In genomic region chr9:112764344-112764743, GRCh38 we compare ENCODE assay signal across 14 cellular contexts. TPM values are rescaled to one million over a fixed set of nuclear protein-coding genes. Genes with fewer than 3 reads are reported as not detected.
DNase-seq lines count a peak whose midpoint lies in the region; ATAC-seq and TF ChIP-seq lines count a peak whose summit lies in the region.
"Had no signal": no experiment of that assay in that cellular context is flagged by ENCODE, and none has a peak within 500 bp of the region (broad histone marks: within the 10 kb centered on the region; RNA-seq: fewer than 3 reads in every experiment).

No MANE protein-coding gene starts in this region.

- TF ChIP-seq POLR2A in Peyer's patch (IDR thresholded peaks at IDR 0.05), result no peak

- H3K79me2 ChIP-seq in hepatocyte (peaks cover 82% of the 10 kb centered on the region), smooth muscle cell (ENCODE audit: low read depth) (peaks cover 20% of the 10 kb centered on the region)

- H3K4me1 ChIP-seq in hepatocyte (ENCODE audit: insufficient read depth) (peaks cover 4% of the 10 kb centered on the region), smooth muscle cell (ENCODE audit: low read depth) (peaks cover 15% of the 10 kb centered on the region), Peyer's patch (peaks cover 0 to 7% (median 0%) of the 10 kb centered on the region in 4 donors)

- ATAC-seq in WTC11, result peak; percentile 40
- ATAC-seq: activated T-cell treated with anti-CD3 and anti-CD28 coated beads, Interleukin-2, amount 50 U/mL, for 72 hours had no signal

- H3K36me3 ChIP-seq in hepatocyte (replicated peaks; ENCODE audit: insufficient read depth, low read depth) (no peaks in the 10 kb centered on the region), smooth muscle cell (ENCODE audit: low read depth) (peaks cover 5% of the 10 kb centered on the region), Peyer's patch (no peaks in the 10 kb centered on the region)

- H3K9me3 ChIP-seq in hepatocyte (ENCODE audit: low read depth) (no peaks in the 10 kb centered on the region), smooth muscle cell (replicated peaks; ENCODE audit: low read depth) (no peaks in the 10 kb centered on the region), Peyer's patch (no peaks in the 10 kb centered on the region)

- peaks cover 15% of the 10 kb centered on the region for H3K4me1 Mint-ChIP-seq in WTC11

- TF ChIP-seq CTCF in WTC11 (IDR thresholded peaks at IDR 0.05), result no peak
- no peak for TF ChIP-seq CTCF in hepatocyte (IDR thresholded peaks at IDR 0.05; ENCODE audit: poor library complexity)
- no peak for TF ChIP-seq CTCF in smooth muscle cell (IDR thresholded peaks at IDR 0.05; ENCODE audit: borderline replicate concordance, insufficient read depth, poor library complexity, severe bottlenecking)
- TF ChIP-seq CTCF in Peyer's patch (IDR thresholded peaks at IDR 0.05), result no peak

- H3K4me2 ChIP-seq in hepatocyte (peak overlapping the region; percentile 55), smooth muscle cell (peak overlapping the region; percentile 71)

- WGBS in hepatocyte (ENCODE audit: low lambda C conversion rate, missing lambda C conversion rate), result 61% methylated on average over 5 of the region's 5 CpGs
- WGBS in smooth muscle cell (ENCODE audit: low lambda C conversion rate), result 32% methylated on average over 5 of the region's 5 CpGs

- H4K20me1 ChIP-seq in hepatocyte (ENCODE audit: insufficient read depth, poor library complexity, severe bottlenecking), result peaks cover 13% of the 10 kb centered on the region
- H4K20me1 ChIP-seq in smooth muscle cell (ENCODE audit: low read depth), result peaks cover 40% of the 10 kb centered on the region

- H3K9me2 ChIP-seq in hepatocyte (replicated peaks; ENCODE audit: insufficient read depth), result no peaks in the 10 kb centered on the region

- no peak overlapping the region for H3K4me3 Mint-ChIP-seq in WTC11
- H3K4me3 Mint-ChIP-seq: activated B cell treated with CpG ODN at 0.5 μM for 24 hours; activated T-cell treated with anti-CD3 and anti-CD28 coated beads, Interleukin-2, amount 50 U/mL, for 72 hours; IgD-negative memory B cell had no signal

- H3K27me3 ChIP-seq in hepatocyte (no peaks in the 10 kb centered on the region), smooth muscle cell (ENCODE audit: low read depth) (no peaks in the 10 kb centered on the region), Peyer's patch (no peaks in the 10 kb centered on the region)

- peak overlapping the region; percentile 74 for H3K27ac ChIP-seq in hepatocyte
- H3K27ac ChIP-seq in smooth muscle cell (ENCODE audit: low read depth), result peak overlapping the region; percentile 46
- peak overlapping the region in 1 of 4 donors; percentile 59 for H3K27ac ChIP-seq in Peyer's patch
- H3K27ac ChIP-seq: 22Rv1, RWPE1 had no signal

- peaks cover 8% of the 10 kb centered on the region for H3K36me3 Mint-ChIP-seq in WTC11

- H3K27ac Mint-ChIP-seq in WTC11, result peak overlapping the region; percentile 7; the same call in 1 of the 2 replicates
- H3K27ac Mint-ChIP-seq: activated B cell treated with CpG ODN at 0.5 μM for 24 hours; activated T-cell treated with anti-CD3 and anti-CD28 coated beads, Interleukin-2, amount 50 U/mL, for 72 hours; IgD-negative memory B cell had no signal

- no peak overlapping the region for H3K9ac ChIP-seq in smooth muscle cell (ENCODE audit: low read depth)

- H3F3A ChIP-seq in smooth muscle cell (ENCODE audit: low read depth), result peaks cover 12% of the 10 kb centered on the region

- no peak overlapping the region for H3K4me3 ChIP-seq in hepatocyte
- H3K4me3 ChIP-seq in smooth muscle cell, result no peak overlapping the region
- H3K4me3 ChIP-seq in Peyer's patch, result no peak overlapping the region

- POLR2A ChIA-PET in WTC11 (lab: Charles Lee), result interaction anchor here (0.7 kb wide), 1 partner anchor 13 kb away, joined by 4 read pairs; no protein-coding TSS in a partner anchor

- H2AFZ ChIP-seq in hepatocyte, result no peak overlapping the region
- H2AFZ ChIP-seq in smooth muscle cell (ENCODE audit: low read depth), result no peak overlapping the region

- DNase-seq in DMS53 (lab: John Stamatoyannopoulos, UW), result peak; percentile 49
- no peak for DNase-seq in DMS53 treated with DMSO at 0.1 percent for 48 hours (lab: John Stamatoyannopoulos, UW; ENCODE audit: unreplicated experiment)
- no peak for DNase-seq in WTC11 (ENCODE audit: low spot score)
- DNase-seq in hepatocyte (ENCODE audit: low spot score), result peak; percentile 28
- no peak for DNase-seq in smooth muscle cell (lab: John Stamatoyannopoulos, UW; ENCODE audit: unreplicated experiment)
- no peak for DNase-seq in putamen (ENCODE audit: low spot score)
- DNase-seq in ureter (ENCODE audit: low spot score), result no peak
- no peak for DNase-seq in Peyer's patch
- DNase-seq: activated B cell treated with CpG ODN at 0.5 μM for 24 hours; activated T-cell treated with anti-CD3 and anti-CD28 coated beads, Interleukin-2, amount 50 U/mL, for 72 hours; DMS 273 treated with DMSO at 0.1 percent for 48 hours had no signal

- H3K27me3 Mint-ChIP-seq in WTC11 (ENCODE audit: low read depth), result no peaks in the 10 kb centered on the region
- H3K27me3 Mint-ChIP-seq: activated B cell treated with CpG ODN at 0.5 μM for 24 hours, IgD-negative memory B cell had no signal

- CTCF ChIA-PET in WTC11 (lab: Charles Lee), result interaction anchor here (0.5 to 1.7 kb wide), 8 partner anchors 20 to 551 kb away, joined by 3 to 9 read pairs (median 4); partner anchors contain the start of gene INIP

- H3K9me3 Mint-ChIP-seq in WTC11, result peaks cover 9% of the 10 kb centered on the region

TF ChIP-seq in WTC11, 78 proteins besides CTCF, POLR2A, EP300 and RAD21 (continues in another document):
- TF ChIP-seq ZNF512 (CRISPR knock-in tag; IDR thresholded peaks at IDR 0.05; ENCODE audit: borderline replicate concordance), result no peak
- TF ChIP-seq FOXK1 (CRISPR knock-in tag; IDR thresholded peaks at IDR 0.05), result no peak
- TF ChIP-seq ZMAT4 (CRISPR knock-in tag; IDR thresholded peaks at IDR 0.05), result no peak
- no peak for TF ChIP-seq ELF4 (CRISPR knock-in tag; IDR thresholded peaks at IDR 0.05; ENCODE audit: low read depth)
- TF ChIP-seq ETV6 (CRISPR knock-in tag; IDR thresholded peaks at IDR 0.05), result no peak
- no peak for TF ChIP-seq ZNF532 (CRISPR knock-in tag; IDR thresholded peaks at IDR 0.05; ENCODE audit: borderline replicate concordance)

RNA-seq across cellular contexts. Expression of gene SNX30, which starts 13.8 kb away (rescaled TPM):
- total RNA-seq in WTC11 (2021), result 11.8 to 13.4 TPM (median 12.1 TPM) in 3 replicates
- total RNA-seq in hepatocyte, result 29.1 and 32.2 TPM in 2 replicates
- polyA plus RNA-seq in hepatocyte, result 5.3 and 6.4 TPM in 2 replicates
- total RNA-seq in smooth muscle cell, result 10.7 and 13.5 TPM in 2 replicates
- 2.1 and 3.6 TPM in 2 replicates for polyA plus RNA-seq in smooth muscle cell
- total RNA-seq in ureter, result 13.1 TPM
- 10 to 100 TPM; 18.2 to 46.4 (median 26.2) TPM for total RNA-seq in Peyer's patch

RNA-seq across cellular contexts. Expression of gene INIP, which starts 46.4 kb away (rescaled TPM):
- 16.0 to 19.1 TPM (median 16.7 TPM) in 3 replicates for total RNA-seq in WTC11 (2021)
- 28.7 and 37.4 TPM in 2 replicates for total RNA-seq in hepatocyte
- polyA plus RNA-seq in hepatocyte, result 16.2 and 19.3 TPM in 2 replicates
- total RNA-seq in smooth muscle cell, result 25.8 and 32.7 TPM in 2 replicates
- 14.9 and 19.8 TPM in 2 replicates for polyA plus RNA-seq in smooth muscle cell
- total RNA-seq in ureter, result 29.1 TPM
- total RNA-seq in Peyer's patch, result 10 to 100 TPM; 15.0 to 24.0 (median 21.3) TPM

Comparison
In these comparisons a context has a peak if more than half of its experiments do, and no peak if none do; other contexts are left out.
1. DNase-seq: peak in DMS53 (single experiment) and hepatocyte (single experiment); none in DMS53 treated with DMSO at 0.1 percent for 48 hours (single experiment), WTC11 (single experiment), smooth muscle cell (single experiment), putamen (single experiment), ureter (single experiment) and Peyer's patch (0 of 3).